ENCODE assay signal across 1 cellular context in genomic region chr19:44912854-44913253, GRCh38.
TF ChIP-seq lines count a peak whose summit lies in the region.

No MANE protein-coding gene starts in this region.

TF ChIP-seq in HepG2, 621 proteins besides CTCF, POLR2A, EP300 and RAD21 (continued from another document and continues in another):
- TF ChIP-seq, protein P1, sequence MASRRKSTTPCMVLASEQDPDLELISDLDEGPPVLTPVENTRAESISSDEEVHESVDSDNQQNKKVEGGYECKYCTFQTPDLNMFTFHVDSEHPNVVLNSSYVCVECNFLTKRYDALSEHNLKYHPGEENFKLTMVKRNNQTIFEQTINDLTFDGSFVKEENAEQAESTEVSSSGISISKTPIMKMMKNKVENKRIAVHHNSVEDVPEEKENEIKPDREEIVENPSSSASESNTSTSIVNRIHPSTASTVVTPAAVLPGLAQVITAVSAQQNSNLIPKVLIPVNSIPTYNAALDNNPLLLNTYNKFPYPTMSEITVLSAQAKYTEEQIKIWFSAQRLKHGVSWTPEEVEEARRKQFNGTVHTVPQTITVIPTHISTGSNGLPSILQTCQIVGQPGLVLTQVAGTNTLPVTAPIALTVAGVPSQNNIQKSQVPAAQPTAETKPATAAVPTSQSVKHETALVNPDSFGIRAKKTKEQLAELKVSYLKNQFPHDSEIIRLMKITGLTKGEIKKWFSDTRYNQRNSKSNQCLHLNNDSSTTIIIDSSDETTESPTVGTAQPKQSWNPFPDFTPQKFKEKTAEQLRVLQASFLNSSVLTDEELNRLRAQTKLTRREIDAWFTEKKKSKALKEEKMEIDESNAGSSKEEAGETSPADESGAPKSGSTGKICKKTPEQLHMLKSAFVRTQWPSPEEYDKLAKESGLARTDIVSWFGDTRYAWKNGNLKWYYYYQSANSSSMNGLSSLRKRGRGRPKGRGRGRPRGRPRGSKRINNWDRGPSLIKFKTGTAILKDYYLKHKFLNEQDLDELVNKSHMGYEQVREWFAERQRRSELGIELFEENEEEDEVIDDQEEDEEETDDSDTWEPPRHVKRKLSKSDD (CRISPR knock-in tag; IDR thresholded peaks at IDR 0.05; ENCODE audit: low read depth): no peak
- peak; percentile 92 for TF ChIP-seq ZBTB7B (CRISPR knock-in tag; IDR thresholded peaks at IDR 0.05)
- TF ChIP-seq ZNF350 (CRISPR knock-in tag; IDR thresholded peaks at IDR 0.05; ENCODE audit: borderline replicate concordance, low read depth): peak; percentile 36; the same call in 1 of the 2 replicates
- no peak for TF ChIP-seq SOX13 (IDR thresholded peaks at IDR 0.05)
- TF ChIP-seq SOX13 (CRISPR knock-in tag; conservative IDR thresholded peaks at IDR 0.05 in 1 of 2, IDR thresholded peaks at IDR 0.05 in 1 of 2): peak in 1 of 2 experiments; percentile 80; a peak in 2 of 4 replicates
- no peak for TF ChIP-seq GPN1 (CRISPR knock-in tag; IDR thresholded peaks at IDR 0.05; ENCODE audit: borderline replicate concordance)
- peak; percentile 78; the same call in 1 of the 2 replicates for TF ChIP-seq ARID4A (CRISPR knock-in tag; IDR thresholded peaks at IDR 0.05; ENCODE audit: borderline replicate concordance)
- no peak for TF ChIP-seq ZFP36L1 (CRISPR knock-in tag; IDR thresholded peaks at IDR 0.05)
- no peak for TF ChIP-seq POLR2AphosphoS2 (IDR thresholded peaks at IDR 0.05; ENCODE audit: low read depth, low read length)
- peak; percentile 99 for TF ChIP-seq RXRA (CRISPR knock-in tag; IDR thresholded peaks at IDR 0.05)
- TF ChIP-seq ZNF703 (CRISPR knock-in tag; IDR thresholded peaks at IDR 0.05; ENCODE audit: borderline replicate concordance): no peak
- peak; percentile 81 for TF ChIP-seq FOXA3 (CRISPR knock-in tag; IDR thresholded peaks at IDR 0.05)
- TF ChIP-seq ZKSCAN1 (IDR thresholded peaks at IDR 0.05; ENCODE audit: low read length): no peak
- TF ChIP-seq ZNF101 (CRISPR knock-in tag; IDR thresholded peaks at IDR 0.05; ENCODE audit: borderline replicate concordance, low read depth): no peak
- no peak for TF ChIP-seq ZBTB43 (CRISPR knock-in tag; conservative IDR thresholded peaks at IDR 0.05)
- no peak for TF ChIP-seq PTBP1 (IDR thresholded peaks at IDR 0.05; ENCODE audit: low read depth, low read length, poor library complexity, severe bottlenecking)
- no peak for TF ChIP-seq ZNF749 (CRISPR knock-in tag; IDR thresholded peaks at IDR 0.05; ENCODE audit: borderline replicate concordance)
- peak; percentile 62; the same call in 1 of the 2 replicates for TF ChIP-seq FOXO1 (CRISPR knock-in tag; IDR thresholded peaks at IDR 0.05)
- TF ChIP-seq ZNF616 (CRISPR knock-in tag; IDR thresholded peaks at IDR 0.05; ENCODE audit: low read depth): no peak
- TF ChIP-seq ATRX (CRISPR knock-in tag; IDR thresholded peaks at IDR 0.05; ENCODE audit: borderline replicate concordance): no peak
- TF ChIP-seq ZNF326 (CRISPR knock-in tag; IDR thresholded peaks at IDR 0.05; ENCODE audit: borderline replicate concordance): no peak
- no peak for TF ChIP-seq ZNF17 (CRISPR knock-in tag; IDR thresholded peaks at IDR 0.05)
- TF ChIP-seq CENPX (CRISPR knock-in tag; IDR thresholded peaks at IDR 0.05): no peak
- TF ChIP-seq, protein P2, sequence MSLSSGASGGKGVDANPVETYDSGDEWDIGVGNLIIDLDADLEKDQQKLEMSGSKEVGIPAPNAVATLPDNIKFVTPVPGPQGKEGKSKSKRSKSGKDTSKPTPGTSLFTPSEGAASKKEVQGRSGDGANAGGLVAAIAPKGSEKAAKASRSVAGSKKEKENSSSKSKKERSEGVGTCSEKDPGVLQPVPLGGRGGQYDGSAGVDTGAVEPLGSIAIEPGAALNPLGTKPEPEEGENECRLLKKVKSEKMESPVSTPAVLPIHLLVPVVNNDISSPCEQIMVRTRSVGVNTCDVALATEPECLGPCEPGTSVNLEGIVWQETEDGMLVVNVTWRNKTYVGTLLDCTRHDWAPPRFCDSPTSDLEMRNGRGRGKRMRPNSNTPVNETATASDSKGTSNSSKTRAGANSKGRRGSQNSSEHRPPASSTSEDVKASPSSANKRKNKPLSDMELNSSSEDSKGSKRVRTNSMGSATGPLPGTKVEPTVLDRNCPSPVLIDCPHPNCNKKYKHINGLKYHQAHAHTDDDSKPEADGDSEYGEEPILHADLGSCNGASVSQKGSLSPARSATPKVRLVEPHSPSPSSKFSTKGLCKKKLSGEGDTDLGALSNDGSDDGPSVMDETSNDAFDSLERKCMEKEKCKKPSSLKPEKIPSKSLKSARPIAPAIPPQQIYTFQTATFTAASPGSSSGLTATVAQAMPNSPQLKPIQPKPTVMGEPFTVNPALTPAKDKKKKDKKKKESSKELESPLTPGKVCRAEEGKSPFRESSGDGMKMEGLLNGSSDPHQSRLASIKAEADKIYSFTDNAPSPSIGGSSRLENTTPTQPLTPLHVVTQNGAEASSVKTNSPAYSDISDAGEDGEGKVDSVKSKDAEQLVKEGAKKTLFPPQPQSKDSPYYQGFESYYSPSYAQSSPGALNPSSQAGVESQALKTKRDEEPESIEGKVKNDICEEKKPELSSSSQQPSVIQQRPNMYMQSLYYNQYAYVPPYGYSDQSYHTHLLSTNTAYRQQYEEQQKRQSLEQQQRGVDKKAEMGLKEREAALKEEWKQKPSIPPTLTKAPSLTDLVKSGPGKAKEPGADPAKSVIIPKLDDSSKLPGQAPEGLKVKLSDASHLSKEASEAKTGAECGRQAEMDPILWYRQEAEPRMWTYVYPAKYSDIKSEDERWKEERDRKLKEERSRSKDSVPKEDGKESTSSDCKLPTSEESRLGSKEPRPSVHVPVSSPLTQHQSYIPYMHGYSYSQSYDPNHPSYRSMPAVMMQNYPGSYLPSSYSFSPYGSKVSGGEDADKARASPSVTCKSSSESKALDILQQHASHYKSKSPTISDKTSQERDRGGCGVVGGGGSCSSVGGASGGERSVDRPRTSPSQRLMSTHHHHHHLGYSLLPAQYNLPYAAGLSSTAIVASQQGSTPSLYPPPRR (CRISPR knock-in tag; IDR thresholded peaks at IDR 0.05; ENCODE audit: borderline replicate concordance): peak; percentile 71; the same call in 1 of the 2 replicates
- no peak for TF ChIP-seq SNAPC5 (CRISPR knock-in tag; IDR thresholded peaks at IDR 0.05; ENCODE audit: borderline replicate concordance)
- TF ChIP-seq ZNF782 (CRISPR knock-in tag; IDR thresholded peaks at IDR 0.05; ENCODE audit: borderline replicate concordance): 0 out of 2 replicates have a peak, but pooled peaks have one; percentile 60
- TF ChIP-seq, protein P3, sequence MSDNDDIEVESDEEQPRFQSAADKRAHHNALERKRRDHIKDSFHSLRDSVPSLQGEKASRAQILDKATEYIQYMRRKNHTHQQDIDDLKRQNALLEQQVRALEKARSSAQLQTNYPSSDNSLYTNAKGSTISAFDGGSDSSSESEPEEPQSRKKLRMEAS (IDR thresholded peaks at IDR 0.05): peak; percentile 95
- TF ChIP-seq, protein P4, sequence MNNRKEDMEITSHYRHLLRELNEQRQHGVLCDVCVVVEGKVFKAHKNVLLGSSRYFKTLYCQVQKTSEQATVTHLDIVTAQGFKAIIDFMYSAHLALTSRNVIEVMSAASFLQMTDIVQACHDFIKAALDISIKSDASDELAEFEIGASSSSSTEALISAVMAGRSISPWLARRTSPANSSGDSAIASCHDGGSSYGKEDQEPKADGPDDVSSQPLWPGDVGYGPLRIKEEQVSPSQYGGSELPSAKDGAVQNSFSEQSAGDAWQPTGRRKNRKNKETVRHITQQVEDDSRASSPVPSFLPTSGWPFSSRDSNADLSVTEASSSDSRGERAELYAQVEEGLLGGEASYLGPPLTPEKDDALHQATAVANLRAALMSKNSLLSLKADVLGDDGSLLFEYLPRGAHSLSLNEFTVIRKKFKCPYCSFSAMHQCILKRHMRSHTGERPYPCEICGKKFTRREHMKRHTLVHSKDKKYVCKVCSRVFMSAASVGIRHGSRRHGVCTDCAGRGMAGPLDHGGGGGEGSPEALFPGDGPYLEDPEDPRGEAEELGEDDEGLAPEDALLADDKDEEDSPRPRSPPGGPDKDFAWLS (CRISPR knock-in tag; IDR thresholded peaks at IDR 0.05; ENCODE audit: borderline replicate concordance): no peak
- TF ChIP-seq RAD51 (IDR thresholded peaks at IDR 0.05; ENCODE audit: borderline replicate concordance): no peak
- TF ChIP-seq ZNF337 (CRISPR knock-in tag; IDR thresholded peaks at IDR 0.05; ENCODE audit: borderline replicate concordance, low read depth): no peak
- TF ChIP-seq, protein P5, sequence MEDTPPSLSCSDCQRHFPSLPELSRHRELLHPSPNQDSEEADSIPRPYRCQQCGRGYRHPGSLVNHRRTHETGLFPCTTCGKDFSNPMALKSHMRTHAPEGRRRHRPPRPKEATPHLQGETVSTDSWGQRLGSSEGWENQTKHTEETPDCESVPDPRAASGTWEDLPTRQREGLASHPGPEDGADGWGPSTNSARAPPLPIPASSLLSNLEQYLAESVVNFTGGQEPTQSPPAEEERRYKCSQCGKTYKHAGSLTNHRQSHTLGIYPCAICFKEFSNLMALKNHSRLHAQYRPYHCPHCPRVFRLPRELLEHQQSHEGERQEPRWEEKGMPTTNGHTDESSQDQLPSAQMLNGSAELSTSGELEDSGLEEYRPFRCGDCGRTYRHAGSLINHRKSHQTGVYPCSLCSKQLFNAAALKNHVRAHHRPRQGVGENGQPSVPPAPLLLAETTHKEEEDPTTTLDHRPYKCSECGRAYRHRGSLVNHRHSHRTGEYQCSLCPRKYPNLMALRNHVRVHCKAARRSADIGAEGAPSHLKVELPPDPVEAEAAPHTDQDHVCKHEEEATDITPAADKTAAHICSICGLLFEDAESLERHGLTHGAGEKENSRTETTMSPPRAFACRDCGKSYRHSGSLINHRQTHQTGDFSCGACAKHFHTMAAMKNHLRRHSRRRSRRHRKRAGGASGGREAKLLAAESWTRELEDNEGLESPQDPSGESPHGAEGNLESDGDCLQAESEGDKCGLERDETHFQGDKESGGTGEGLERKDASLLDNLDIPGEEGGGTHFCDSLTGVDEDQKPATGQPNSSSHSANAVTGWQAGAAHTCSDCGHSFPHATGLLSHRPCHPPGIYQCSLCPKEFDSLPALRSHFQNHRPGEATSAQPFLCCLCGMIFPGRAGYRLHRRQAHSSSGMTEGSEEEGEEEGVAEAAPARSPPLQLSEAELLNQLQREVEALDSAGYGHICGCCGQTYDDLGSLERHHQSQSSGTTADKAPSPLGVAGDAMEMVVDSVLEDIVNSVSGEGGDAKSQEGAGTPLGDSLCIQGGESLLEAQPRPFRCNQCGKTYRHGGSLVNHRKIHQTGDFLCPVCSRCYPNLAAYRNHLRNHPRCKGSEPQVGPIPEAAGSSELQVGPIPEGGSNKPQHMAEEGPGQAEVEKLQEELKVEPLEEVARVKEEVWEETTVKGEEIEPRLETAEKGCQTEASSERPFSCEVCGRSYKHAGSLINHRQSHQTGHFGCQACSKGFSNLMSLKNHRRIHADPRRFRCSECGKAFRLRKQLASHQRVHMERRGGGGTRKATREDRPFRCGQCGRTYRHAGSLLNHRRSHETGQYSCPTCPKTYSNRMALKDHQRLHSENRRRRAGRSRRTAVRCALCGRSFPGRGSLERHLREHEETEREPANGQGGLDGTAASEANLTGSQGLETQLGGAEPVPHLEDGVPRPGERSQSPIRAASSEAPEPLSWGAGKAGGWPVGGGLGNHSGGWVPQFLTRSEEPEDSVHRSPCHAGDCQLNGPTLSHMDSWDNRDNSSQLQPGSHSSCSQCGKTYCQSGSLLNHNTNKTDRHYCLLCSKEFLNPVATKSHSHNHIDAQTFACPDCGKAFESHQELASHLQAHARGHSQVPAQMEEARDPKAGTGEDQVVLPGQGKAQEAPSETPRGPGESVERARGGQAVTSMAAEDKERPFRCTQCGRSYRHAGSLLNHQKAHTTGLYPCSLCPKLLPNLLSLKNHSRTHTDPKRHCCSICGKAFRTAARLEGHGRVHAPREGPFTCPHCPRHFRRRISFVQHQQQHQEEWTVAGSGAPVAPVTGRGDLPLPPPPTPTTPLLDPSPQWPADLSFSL (CRISPR knock-in tag; IDR thresholded peaks at IDR 0.05): no peak
- TF ChIP-seq YEATS4 (CRISPR knock-in tag; IDR thresholded peaks at IDR 0.05; ENCODE audit: borderline replicate concordance): peak; percentile 40; the same call in 1 of the 2 replicates
- TF ChIP-seq ZSCAN9 (CRISPR knock-in tag; IDR thresholded peaks at IDR 0.05; ENCODE audit: borderline replicate concordance): peak; percentile 76; the same call in 1 of the 2 replicates
